12 cellular contexts compared by ENCODE assay signal in the genomic region with DNA sequence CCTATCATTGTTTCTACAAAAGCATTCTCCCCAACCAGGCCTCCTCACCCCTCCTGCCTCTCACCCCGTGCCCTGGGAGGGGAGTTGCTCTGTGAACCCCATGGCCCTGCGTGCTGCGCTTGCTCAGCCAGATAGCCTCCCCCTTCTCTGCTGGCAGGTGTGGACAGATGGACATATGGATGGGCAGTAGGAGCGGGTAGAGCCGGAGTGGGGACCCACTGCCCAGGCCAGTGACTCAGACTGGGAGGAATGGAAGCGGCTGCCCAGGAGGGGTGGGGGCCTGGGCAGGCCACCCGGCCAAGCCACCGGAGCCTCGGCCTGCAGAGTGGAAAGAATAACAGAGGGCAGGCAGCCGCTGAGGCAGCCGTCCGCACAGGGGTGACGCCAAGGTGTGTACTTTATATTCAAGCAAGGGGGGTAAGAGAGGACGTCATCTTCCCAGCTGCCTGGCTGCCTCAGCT. TPM values are rescaled to one million over a fixed set of nuclear protein-coding genes. Genes with fewer than 3 reads are reported as not detected.
DNase-seq lines count a peak whose midpoint lies in the region; ATAC-seq and TF ChIP-seq lines count a peak whose summit lies in the region.
"Had no signal": no experiment of that assay in that cellular context is flagged by ENCODE, and none has a peak within 500 bp of the region (broad histone marks: within the 10 kb centered on the region; RNA-seq: fewer than 3 reads in every experiment).

No MANE protein-coding gene starts in this region.

- H3K4me1 ChIP-seq in left ventricle myocardium inferior (peaks cover 44% of the 10 kb centered on the region), ovary (ENCODE audit: insufficient read depth) (peaks cover 3% of the 10 kb centered on the region), gastroesophageal sphincter (peaks cover 0 to 38% (median 22%) of the 10 kb centered on the region in 3 donors)

- peaks cover 1% of the 10 kb centered on the region for H3K27me3 ChIP-seq in left ventricle myocardium inferior (ENCODE audit: low read depth)
- H3K27me3 ChIP-seq in ovary: no peaks in the 10 kb centered on the region
- H3K27me3 ChIP-seq in gastroesophageal sphincter: peaks cover 21% of the 10 kb centered on the region

- TF ChIP-seq POLR2A in ovary (IDR thresholded peaks at IDR 0.05): no peak
- no peak for TF ChIP-seq POLR2A in gastroesophageal sphincter (IDR thresholded peaks at IDR 0.05)

- H3K9me3 Mint-ChIP-seq in stimulated activated memory B cell treated with anti-CD40 and anti-IgM and Interleukin-4, amounts not matched to agents 10 μg/mL and 1 μg/mL and 100 μg/mL, for 72 hours: no peaks in the 10 kb centered on the region

- no peak overlapping the region for H3K27ac Mint-ChIP-seq in stimulated activated memory B cell treated with anti-CD40 and anti-IgM and Interleukin-4, amounts not matched to agents 10 μg/mL and 1 μg/mL and 100 μg/mL, for 72 hours

- intact Hi-C loops in left ventricle myocardium inferior (cut with micrococcal nuclease) (no loop called here), ovary (cut with DNase I) (no loop called here)

- peaks cover 14% of the 10 kb centered on the region for H3K4me1 Mint-ChIP-seq in stimulated activated memory B cell treated with anti-CD40 and anti-IgM and Interleukin-4, amounts not matched to agents 10 μg/mL and 1 μg/mL and 100 μg/mL, for 72 hours

- H3K36me3 ChIP-seq in left ventricle myocardium inferior (no peaks in the 10 kb centered on the region), ovary (no peaks in the 10 kb centered on the region), gastroesophageal sphincter (no peaks in the 10 kb centered on the region)
- H3K36me3 ChIP-seq: esophagus muscularis mucosa, heart right ventricle had no signal

- H3K4me3 Mint-ChIP-seq in stimulated activated memory B cell treated with anti-CD40 and anti-IgM and Interleukin-4, amounts not matched to agents 10 μg/mL and 1 μg/mL and 100 μg/mL, for 72 hours: no peak overlapping the region

- no peak overlapping the region for H3K27ac ChIP-seq in left ventricle myocardium inferior (replicated peaks)
- H3K27ac ChIP-seq in ovary: no peak overlapping the region
- no peak overlapping the region for H3K27ac ChIP-seq in gastroesophageal sphincter
- H3K27ac ChIP-seq: esophagus muscularis mucosa, heart right ventricle, psoas muscle had no signal

- no peak overlapping the region for H3K4me3 ChIP-seq in left ventricle myocardium inferior
- H3K4me3 ChIP-seq in ovary: no peak overlapping the region
- H3K4me3 ChIP-seq in gastroesophageal sphincter: no peak overlapping the region
- H3K4me3 ChIP-seq: esophagus muscularis mucosa, heart right ventricle, psoas muscle had no signal

- H3K27me3 Mint-ChIP-seq in stimulated activated memory B cell treated with anti-CD40 and anti-IgM and Interleukin-4, amounts not matched to agents 10 μg/mL and 1 μg/mL and 100 μg/mL, for 72 hours: peaks cover 50% of the 10 kb centered on the region

- H3K36me3 Mint-ChIP-seq in stimulated activated memory B cell treated with anti-CD40 and anti-IgM and Interleukin-4, amounts not matched to agents 10 μg/mL and 1 μg/mL and 100 μg/mL, for 72 hours: no peaks in the 10 kb centered on the region

- ATAC-seq in stimulated activated memory B cell treated with anti-CD40 and anti-IgM and Interleukin-4, amounts not matched to agents 10 μg/mL and 1 μg/mL and 100 μg/mL, for 72 hours: no peak
- ATAC-seq in gastroesophageal sphincter: no peak

- TF ChIP-seq EP300 in ovary (IDR thresholded peaks at IDR 0.05) (no peak), gastroesophageal sphincter (IDR thresholded peaks at IDR 0.05) (no peak)

- no peaks in the 10 kb centered on the region for H3K9me3 ChIP-seq in left ventricle myocardium inferior (replicated peaks)
- no peaks in the 10 kb centered on the region for H3K9me3 ChIP-seq in ovary
- H3K9me3 ChIP-seq in gastroesophageal sphincter: no peaks in the 10 kb centered on the region
- H3K9me3 ChIP-seq: esophagus muscularis mucosa, heart right ventricle, psoas muscle had no signal

- 72 to 89% (median 77%) methylated on average over 14 of the region's 14 CpGs for WGBS in ovary, 3 donors
- 83% methylated on average over 1 of the region's 14 CpGs; no CpG with 5 or more reads in 1 of the 2 donors for WGBS in gastroesophageal sphincter (ENCODE audit: low coverage in 1 of 2), 2 donors

- DNase-seq in AG20443 (ENCODE audit: low spot score) (peak; percentile 56), HT-29 (ENCODE audit: low spot score) (peak; percentile 29), left ventricle myocardium inferior (peak; percentile 4), ovary (peak in 3 of 5 donors; percentile 6 to 28 (median 12)), inferior parietal cortex (ENCODE audit: extremely low spot score) (no peak), NCI-H510A (lab: John Stamatoyannopoulos, UW) (no peak)
- DNase-seq: heart right ventricle, NCI-H446 treated with DMSO at 0.1 percent for 48 hours, psoas muscle had no signal

- TF ChIP-seq CTCF in left ventricle myocardium inferior (IDR thresholded peaks at IDR 0.05; ENCODE audit: borderline replicate concordance): no peak
- no peak for TF ChIP-seq CTCF in ovary (IDR thresholded peaks at IDR 0.05)
- TF ChIP-seq CTCF in gastroesophageal sphincter (IDR thresholded peaks at IDR 0.05): no peak

RNA-seq across cellular contexts. Expression of gene CYP26B1, which starts 8.7 kb away (rescaled TPM):
- 0.05 and 0.10 TPM in 2 replicates for total RNA-seq in HT-29 (2014; rRNA removed; shearing (Covaris generic))
- total RNA-seq in left ventricle myocardium inferior (1.5 TPM), ovary (10 to 100 TPM in 1 of 7 donors, 1 to 10 TPM in 6; 2.5 to 13.4 (median 5.8) TPM), gastroesophageal sphincter (1 to 10 TPM in 2 of 4 donors, under 1 TPM in 2; 0.47 to 4.0 (median 1.4) TPM)
- 1 to 10 TPM; 1.5 to 4.5 TPM for polyA plus RNA-seq in ovary

Comparison
In these comparisons a context has a peak if more than half of its experiments do, and no peak if none do; other contexts are left out.
1. DNase-seq: peak in AG20443 (single experiment), HT-29 (single experiment), left ventricle myocardium inferior (single experiment) and ovary (3 of 5); none in inferior parietal cortex (single experiment) and NCI-H510A (single experiment).